Comparison of ENCODE assay signal across 1 cellular context in genomic region chr20:44187763-44188709, GRCh38.
TF ChIP-seq lines count a peak whose summit lies in the region.

No MANE protein-coding gene starts in this region.

TF ChIP-seq in H1, 55 proteins besides CTCF, POLR2A, EP300 and RAD21:
- TF ChIP-seq GTF2F1 (IDR thresholded peaks at IDR 0.05; ENCODE audit: borderline replicate concordance, low read depth, low read length) (no peak), SAP30 (IDR thresholded peaks at IDR 0.05; ENCODE audit: insufficient read depth, insufficient replicate concordance, low read length) (peak; percentile 23), TAF1 (IDR thresholded peaks at IDR 0.05; ENCODE audit: low read depth, low read length) (peak; percentile 22; the same call in 1 of the 2 replicates)
